ENCODE assay signal across 18 cellular contexts in the genomic region with DNA sequence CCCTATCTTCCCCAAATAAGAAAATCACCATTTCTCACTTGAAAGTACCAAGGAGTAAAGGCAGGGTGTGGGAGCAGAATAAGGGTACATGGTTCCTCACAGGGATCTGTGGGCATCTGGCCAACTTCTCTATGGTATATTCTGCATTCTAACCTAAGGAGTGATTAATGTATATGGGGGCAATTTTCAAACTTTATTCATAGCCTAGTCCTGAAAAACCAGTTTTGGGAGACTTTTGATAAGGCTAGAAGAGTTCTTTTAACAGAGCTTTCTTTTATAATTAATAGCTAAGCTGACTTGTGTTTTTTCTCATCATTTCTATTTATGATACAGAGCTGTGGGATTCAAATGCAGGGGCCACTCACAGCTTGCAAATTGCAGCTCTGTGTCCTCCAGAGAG. TPM values are rescaled to one million over a fixed set of nuclear protein-coding genes. Genes with fewer than 3 reads are reported as not detected.
"Had no signal": no experiment of that assay in that cellular context is flagged by ENCODE, and none has a peak within 500 bp of the region (broad histone marks: within the 10 kb centered on the region; RNA-seq: fewer than 3 reads in every experiment).

No MANE protein-coding gene starts in this region.

- H3K36me3 ChIP-seq: heart right ventricle, stomach, vagina had no signal

- H3K4me1 Mint-ChIP-seq: activated CD8-positive, alpha-beta memory T cell treated with anti-CD3 and anti-CD28 coated beads, Interleukin-2, amount 10 ng/mL, durations not matched to agents 7 days and 5 days; naive B cell had no signal

- H3K4me3 ChIP-seq: body of pancreas, heart right ventricle, stomach had no signal

- ATAC-seq: activated CD8-positive, alpha-beta memory T cell treated with anti-CD3 and anti-CD28 coated beads, Interleukin-2, amount 10 ng/mL, durations not matched to agents 7 days and 5 days; activated naive CD4-positive, alpha-beta T cell treated with anti-CD3 and anti-CD28 coated beads, Interleukin-2, amount 50 U/mL, for 72 hours; body of pancreas; heart right ventricle had no signal

- H3K27ac ChIP-seq: body of pancreas, heart right ventricle, stomach, vagina had no signal

- H3K9me3 Mint-ChIP-seq: activated naive CD4-positive, alpha-beta T cell treated with anti-CD3 and anti-CD28 coated beads, Interleukin-2, amount 50 U/mL, for 72 hours; activated T-cell treated with anti-CD3 and anti-CD28 coated beads, Interleukin-2, amount 50 U/mL, for 24 hours; endodermal cell; naive B cell had no signal

- H3K4me3 Mint-ChIP-seq: activated CD8-positive, alpha-beta memory T cell treated with anti-CD3 and anti-CD28 coated beads, Interleukin-2, amount 10 ng/mL, durations not matched to agents 7 days and 5 days; activated T-cell treated with anti-CD3 and anti-CD28 coated beads, Interleukin-2, amount 50 U/mL, for 24 hours; endodermal cell; naive B cell had no signal

- H3K36me3 Mint-ChIP-seq: activated CD8-positive, alpha-beta memory T cell treated with anti-CD3 and anti-CD28 coated beads, Interleukin-2, amount 10 ng/mL, durations not matched to agents 7 days and 5 days; activated naive CD4-positive, alpha-beta T cell treated with anti-CD3 and anti-CD28 coated beads, Interleukin-2, amount 50 U/mL, for 72 hours; naive B cell had no signal

- H3K27ac Mint-ChIP-seq: activated CD8-positive, alpha-beta memory T cell treated with anti-CD3 and anti-CD28 coated beads, Interleukin-2, amount 10 ng/mL, durations not matched to agents 7 days and 5 days; activated naive CD4-positive, alpha-beta T cell treated with anti-CD3 and anti-CD28 coated beads, Interleukin-2, amount 50 U/mL, for 72 hours; activated T-cell treated with anti-CD3 and anti-CD28 coated beads, Interleukin-2, amount 50 U/mL, for 24 hours; endodermal cell had no signal

- H3K9me3 ChIP-seq: body of pancreas, heart right ventricle, stomach, vagina had no signal

- DNase-seq: activated CD4-positive, alpha-beta T cell treated with anti-CD3 and anti-CD28 coated beads for 1 hour; activated CD4-positive, alpha-beta T cell treated with anti-CD3 and anti-CD28 coated beads, Interleukin-2, amount 50 U/mL, for 48 hours; activated CD8-positive, alpha-beta memory T cell treated with anti-CD3 and anti-CD28 coated beads, Interleukin-2, amount 10 ng/mL, durations not matched to agents 7 days and 5 days; activated effector memory CD4-positive, alpha-beta T cell treated with Interleukin-2 at 50 U/mL for 16 hours; activated T-cell treated with anti-CD3 and anti-CD28 coated beads, Interleukin-2, amount 50 U/mL, for 24 hours; amniotic stem cell; body of pancreas; cerebellar nuclear complex; endodermal cell; heart right ventricle; islet precursor cell; naive B cell; stomach; T-helper 9 cell had no signal

- H3K27me3 ChIP-seq: body of pancreas, vagina had no signal

- H3K4me1 ChIP-seq: body of pancreas, heart right ventricle, stomach, vagina had no signal

RNA-seq across cellular contexts. Expression of a gene that starts 0.9 kb away (rescaled TPM):
- total RNA-seq: activated CD8-positive, alpha-beta memory T cell treated with anti-CD3 and anti-CD28 coated beads, Interleukin-2, amount 10 ng/mL, durations not matched to agents 7 days and 5 days; activated naive CD4-positive, alpha-beta T cell treated with anti-CD3 and anti-CD28 coated beads, Interleukin-2, amount 50 U/mL, for 72 hours; body of pancreas; dermis microvascular lymphatic vessel endothelial cell; liver had no signal
